ENCODE assay signal across 8 cellular contexts in genomic region chr18:3062798-3063563, GRCh38. TPM values are rescaled to one million over a fixed set of nuclear protein-coding genes. Genes with fewer than 3 reads are reported as not detected.
DNase-seq lines count a peak whose midpoint lies in the region; ATAC-seq and TF ChIP-seq lines count a peak whose summit lies in the region.

No MANE protein-coding gene starts in this region.

- ATAC-seq in GM21526 (IDR thresholded peaks at IDR 0.05; ENCODE audit: low FRiP score, unreplicated experiment): peak; percentile 44

- WGBS in esophagus squamous epithelium, 2 donors: 35 to 38% methylated on average over 16 of the region's 16 CpGs

- peaks cover 0 to 4% (median 0%) of the 10 kb centered on the region in 4 donors for H3K27me3 ChIP-seq in esophagus squamous epithelium

- no peak overlapping the region for H3K4me3 Mint-ChIP-seq in nephron

- peak overlapping the region; percentile 9 to 60 (median 59) for H3K27ac Mint-ChIP-seq in nephron

- DNase-seq in C1 segment of cervical spinal cord (lab: John Stamatoyannopoulos, UW) (peak in 12 of 14 donors; percentile 5 to 60 (median 23)), NCI-H82 (lab: John Stamatoyannopoulos, UW) (peak; percentile 86), esophagus squamous epithelium (lab: John Stamatoyannopoulos, UW) (no peak), stromal cell of bone marrow (ENCODE audit: low read depth) (peak; percentile 13), OCI-M2 (lab: John Stamatoyannopoulos, UW; ENCODE audit: unreplicated experiment) (no peak)
- peak; percentile 43 for DNase-seq in activated CD8-positive, alpha-beta memory T cell treated with anti-CD3 and anti-CD28 coated beads, Interleukin-2, amount 50 U/mL, for 24 hours (ENCODE audit: extremely low read depth)

- H3K27ac ChIP-seq in esophagus squamous epithelium: no peak overlapping the region

- H3K9me3 Mint-ChIP-seq in nephron: no peaks in the 10 kb centered on the region

- H3K36me3 Mint-ChIP-seq in nephron (ENCODE audit: low read depth): no peaks in the 10 kb centered on the region

- peaks cover 3% of the 10 kb centered on the region for H3K27me3 Mint-ChIP-seq in nephron (ENCODE audit: low read depth)

- intact Hi-C loops in esophagus squamous epithelium (cut with DNase I): loop anchor here (10.0 kb wide), 1 partner anchor 138 kb away; no protein-coding TSS in a partner anchor

- peak overlapping the region in 2 of 4 donors; percentile 10 to 13 for H3K4me3 ChIP-seq in esophagus squamous epithelium

- TF ChIP-seq CTCF in esophagus squamous epithelium (IDR thresholded peaks at IDR 0.05) (peak; percentile 36 to 70 (median 60)), nephron (IDR thresholded peaks at IDR 0.05; ENCODE audit: unreplicated experiment in 3 of 3) (peak; percentile 56 to 67 (median 59))

- H3K4me1 Mint-ChIP-seq in nephron: peaks cover 40% of the 10 kb centered on the region

- no peaks in the 10 kb centered on the region for H3K36me3 ChIP-seq in esophagus squamous epithelium

- H3K9me3 ChIP-seq in esophagus squamous epithelium: no peaks in the 10 kb centered on the region

- no peak for TF ChIP-seq POLR2A in esophagus squamous epithelium (IDR thresholded peaks at IDR 0.05)

- peaks cover 6 to 41% (median 17%) of the 10 kb centered on the region in 3 donors for H3K4me1 ChIP-seq in esophagus squamous epithelium

RNA-seq across cellular contexts. Expression of gene LPIN2, which starts 50.0 kb away (rescaled TPM):
- 10 to 100 TPM in 2 of 4 donors, 1 to 10 TPM in 2; 7.2 to 17.9 (median 12.6) TPM for total RNA-seq in esophagus squamous epithelium

Comparison
In these comparisons a context has a peak if more than half of its experiments do, and no peak if none do; other contexts are left out.
1. DNase-seq: peak in C1 segment of cervical spinal cord (12 of 14), NCI-H82 (single experiment), activated CD8-positive, alpha-beta memory T cell treated with anti-CD3 and anti-CD28 coated beads, Interleukin-2, amount 50 U/mL, for 24 hours (single experiment) and stromal cell of bone marrow (single experiment); none in esophagus squamous epithelium (single experiment) and OCI-M2 (single experiment).